In genomic region chr22:46050916-46051614, GRCh38 we compare ENCODE assay signal across 12 cellular contexts.
A peak's percentile ranks its signal among the peaks of the same experiment; 100 is the strongest.
DNase-seq lines count a peak whose midpoint lies in the region; ATAC-seq and TF ChIP-seq lines count a peak whose summit lies in the region.
"Had no signal": no experiment of that assay in that cellular context is flagged by ENCODE, and none has a peak within 500 bp of the region (broad histone marks: within the 10 kb centered on the region; RNA-seq: fewer than 3 reads in every experiment).

No MANE protein-coding gene starts in this region.

- H3K4me3 ChIP-seq in CD4-positive, CD25-positive, alpha-beta regulatory T cell (ENCODE audit: low read depth, low read length), result no peak overlapping the region
- H3K4me3 ChIP-seq in parathyroid adenoma (ENCODE audit: low read depth, low read length) (no peak overlapping the region), GM23248 (no peak overlapping the region)

- H3K27me3 ChIP-seq in CD4-positive, CD25-positive, alpha-beta regulatory T cell (ENCODE audit: control insufficient read depth, insufficient read depth, low read length), result no peaks in the 10 kb centered on the region
- H3K27me3 ChIP-seq in parathyroid adenoma (ENCODE audit: control insufficient read depth, insufficient read depth, low read length), result no peaks in the 10 kb centered on the region
- no peaks in the 10 kb centered on the region for H3K27me3 ChIP-seq in GM23248 (replicated peaks; ENCODE audit: insufficient read depth)

- peak overlapping the region; percentile 51 to 90 (median 64) for H3K27ac Mint-ChIP-seq in CD4-positive, CD25-positive, alpha-beta regulatory T cell
- peak overlapping the region; percentile 96 for H3K27ac Mint-ChIP-seq in activated B cell treated with CpG ODN at 0.5 μM for 24 hours
- H3K27ac Mint-ChIP-seq: type B pancreatic cell had no signal

- no peak for DNase-seq in CD4-positive, CD25-positive, alpha-beta regulatory T cell
- no peak for DNase-seq in activated B cell treated with CpG ODN at 0.5 μM for 24 hours
- DNase-seq in left cardiac atrium, result peak; percentile 20
- DNase-seq in GM23248, result no peak
- no peak for DNase-seq in putamen (ENCODE audit: low spot score)
- DNase-seq in NCI-H526 (lab: John Stamatoyannopoulos, UW), result no peak
- DNase-seq in stimulated activated naive CD8-positive, alpha-beta T cell treated with anti-CD3 and anti-CD28 coated beads, Interleukin-15, Interleukin-2, amounts not matched to agents 100 U/mL and 50 U/mL, for 24 hours, result no peak
- DNase-seq: effector CD4-positive, alpha-beta T cell; NCI-H1417 treated with DMSO at 0.1 percent for 48 hours; stimulated activated CD4-positive, alpha-beta T cell treated with anti-CD3 and anti-CD28 coated beads, Interleukin-12 subunit alpha, Interleukin-12 subunit beta, amount 100 ng/mL, for 4 hours had no signal

- CTCF ChIA-PET in activated B cell treated with CpG ODN at 0.5 μM for 24 hours (lab: Charles Lee), result no interaction called here

- peak overlapping the region; percentile 87 for H3K27ac ChIP-seq in CD4-positive, CD25-positive, alpha-beta regulatory T cell (ENCODE audit: insufficient read depth, low read length, poor library complexity, severe bottlenecking)
- H3K27ac ChIP-seq in parathyroid adenoma, result peak overlapping the region; percentile 97
- no peak overlapping the region for H3K27ac ChIP-seq in GM23248

- H3K4me1 ChIP-seq in CD4-positive, CD25-positive, alpha-beta regulatory T cell (ENCODE audit: control insufficient read depth, insufficient read depth, low read length, poor library complexity, severe bottlenecking), result peaks cover 35% of the 10 kb centered on the region
- H3K4me1 ChIP-seq in parathyroid adenoma (peaks cover 9% of the 10 kb centered on the region), GM23248 (ENCODE audit: insufficient read depth) (peaks cover 44% of the 10 kb centered on the region)

- H2AFZ ChIP-seq in parathyroid adenoma (no peak overlapping the region), GM23248 (no peak overlapping the region)

- no peaks in the 10 kb centered on the region for H4K20me1 ChIP-seq in GM23248 (ENCODE audit: insufficient read depth)

- H3K4me1 Mint-ChIP-seq in CD4-positive, CD25-positive, alpha-beta regulatory T cell, result peaks cover 0 to 24% (median 10%) of the 10 kb centered on the region in 4 donors
- peaks cover 53% of the 10 kb centered on the region for H3K4me1 Mint-ChIP-seq in activated B cell treated with CpG ODN at 0.5 μM for 24 hours

- TF ChIP-seq CTCF in activated B cell treated with CpG ODN at 0.5 μM for 24 hours (IDR thresholded peaks at IDR 0.05), result no peak
- no peak for TF ChIP-seq CTCF in parathyroid adenoma (IDR thresholded peaks at IDR 0.05)

- H3K9ac ChIP-seq in parathyroid adenoma (no peak overlapping the region), GM23248 (no peak overlapping the region)

- H3K36me3 ChIP-seq in CD4-positive, CD25-positive, alpha-beta regulatory T cell (ENCODE audit: control insufficient read depth, insufficient read depth, low read length), result no peaks in the 10 kb centered on the region
- no peaks in the 10 kb centered on the region for H3K36me3 ChIP-seq in parathyroid adenoma (ENCODE audit: control insufficient read depth, insufficient read depth, low read length)
- no peaks in the 10 kb centered on the region for H3K36me3 ChIP-seq in GM23248 (ENCODE audit: low read depth)

- H3F3A ChIP-seq in GM23248 (ENCODE audit: insufficient read depth), result peaks cover 23% of the 10 kb centered on the region; the same call in 1 of the 2 replicates

- in situ Hi-C loops in GM23248 (cut with MboI), result no loop called here

- POLR2A ChIA-PET in activated B cell treated with CpG ODN at 0.5 μM for 24 hours (lab: Charles Lee), result interaction anchor here (1.7 to 2.5 kb wide), 2 partner anchors 15 to 19 kb away, joined by 8 to 12 read pairs; no protein-coding TSS in a partner anchor

- peaks cover 6% of the 10 kb centered on the region for H3K79me2 ChIP-seq in parathyroid adenoma
- peaks cover 95% of the 10 kb centered on the region for H3K79me2 ChIP-seq in GM23248 (ENCODE audit: insufficient read depth)

- H3K27me3 Mint-ChIP-seq in CD4-positive, CD25-positive, alpha-beta regulatory T cell, result no peaks in the 10 kb centered on the region
- H3K27me3 Mint-ChIP-seq in activated B cell treated with CpG ODN at 0.5 μM for 24 hours, result no peaks in the 10 kb centered on the region

- H3K36me3 Mint-ChIP-seq in CD4-positive, CD25-positive, alpha-beta regulatory T cell, result no peaks in the 10 kb centered on the region
- peaks cover 3% of the 10 kb centered on the region for H3K36me3 Mint-ChIP-seq in activated B cell treated with CpG ODN at 0.5 μM for 24 hours (ENCODE audit: low read depth)
- H3K36me3 Mint-ChIP-seq: type B pancreatic cell had no signal

- no peaks in the 10 kb centered on the region for H3K9me3 ChIP-seq in CD4-positive, CD25-positive, alpha-beta regulatory T cell (ENCODE audit: control insufficient read depth in 2 of 2, low read length in 2 of 2)
- H3K9me3 ChIP-seq in parathyroid adenoma (ENCODE audit: control insufficient read depth, low read length), result no peaks in the 10 kb centered on the region
- no peaks in the 10 kb centered on the region for H3K9me3 ChIP-seq in GM23248 (ENCODE audit: low read depth)

- H3K4me2 ChIP-seq in parathyroid adenoma (ENCODE audit: low read length), result no peak overlapping the region
- no peak overlapping the region for H3K4me2 ChIP-seq in GM23248 (ENCODE audit: unreplicated experiment)

- WGBS in GM23248 (ENCODE audit: low coverage in 1 of 2, low lambda C conversion rate in 2 of 2, missing lambda C conversion rate in 2 of 2), 2 experiments, result 88 to 89% methylated on average over 11 of the region's 11 CpGs

- peak overlapping the region; percentile 15 to 75 (median 66) for H3K4me3 Mint-ChIP-seq in CD4-positive, CD25-positive, alpha-beta regulatory T cell
- no peak overlapping the region for H3K4me3 Mint-ChIP-seq in activated B cell treated with CpG ODN at 0.5 μM for 24 hours
- H3K4me3 Mint-ChIP-seq: type B pancreatic cell had no signal

- H3K9me2 ChIP-seq in GM23248 (ENCODE audit: insufficient read depth), result no peaks in the 10 kb centered on the region

- ATAC-seq in CD4-positive, CD25-positive, alpha-beta regulatory T cell (ENCODE audit: low read depth in 2 of 2), result no peak
- ATAC-seq in activated B cell treated with CpG ODN at 0.5 μM for 24 hours (ENCODE audit: low read depth) (no peak), left cardiac atrium (no peak)
- ATAC-seq in stimulated activated naive CD8-positive, alpha-beta T cell treated with anti-CD3 and anti-CD28 coated beads, Interleukin-15, Interleukin-2, amounts not matched to agents 100 U/mL and 50 U/mL, for 24 hours, result no peak

- intact Hi-C loops in activated B cell treated with CpG ODN at 0.5 μM for 24 hours (cut with micrococcal nuclease) (loop anchor here (5.0 kb wide), 1 partner anchor 39 kb away; no protein-coding TSS in a partner anchor), left cardiac atrium (cut with DNase I) (no loop called here)

- no peaks in the 10 kb centered on the region for H3K9me3 Mint-ChIP-seq in CD4-positive, CD25-positive, alpha-beta regulatory T cell
- no peaks in the 10 kb centered on the region for H3K9me3 Mint-ChIP-seq in activated B cell treated with CpG ODN at 0.5 μM for 24 hours
- H3K9me3 Mint-ChIP-seq: type B pancreatic cell had no signal
